Comparison of ENCODE assay signal across 9 cellular contexts in the genomic region with DNA sequence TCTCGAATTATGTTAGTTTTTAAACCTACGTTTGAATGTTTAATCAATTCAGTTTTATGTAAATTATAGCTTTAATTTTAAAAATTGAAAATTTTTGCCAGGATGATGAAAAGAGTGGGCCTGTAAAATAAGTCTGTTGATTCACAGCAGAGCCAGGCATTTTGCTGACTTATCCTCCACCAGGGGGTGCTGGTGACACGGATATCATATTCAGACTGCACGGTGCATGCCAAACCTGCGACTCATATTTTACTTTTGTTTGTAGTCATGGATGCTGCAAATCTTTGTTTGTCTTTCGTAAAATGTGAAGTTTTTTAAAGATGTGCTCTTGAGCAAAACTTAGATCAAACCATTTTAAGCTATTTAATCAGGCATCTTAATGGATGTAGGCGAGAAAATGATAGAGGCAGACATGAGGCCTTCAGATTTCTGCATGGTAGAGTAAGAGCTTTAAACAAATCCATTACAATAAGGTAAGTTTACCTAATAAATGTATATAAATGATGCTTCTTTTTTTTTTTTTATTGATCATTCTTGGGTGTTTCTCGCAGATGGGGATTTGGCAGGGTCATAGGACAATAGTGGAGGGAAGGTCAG. TPM values are rescaled to one million over a fixed set of nuclear protein-coding genes. Genes with fewer than 3 reads are reported as not detected.
DNase-seq lines count a peak whose midpoint lies in the region; ATAC-seq, FAIRE-seq and TF ChIP-seq lines count a peak whose summit lies in the region.
"Had no signal": no experiment of that assay in that cellular context is flagged by ENCODE, and none has a peak within 500 bp of the region (broad histone marks: within the 10 kb centered on the region; RNA-seq: fewer than 3 reads in every experiment).

No MANE protein-coding gene starts in this region.

- H3K4me1 Mint-ChIP-seq in Calu3 (ENCODE audit: low read depth, unreplicated experiment): no peaks in the 10 kb centered on the region

- H3K27me3 Mint-ChIP-seq in Calu3 (ENCODE audit: unreplicated experiment): no peaks in the 10 kb centered on the region

- no peaks in the 10 kb centered on the region for H3K9me3 ChIP-seq in OCI-LY3 (ENCODE audit: insufficient read depth, low read length)
- H3K9me3 ChIP-seq in adrenal gland (replicated peaks in 1 of 3): no peaks in the 10 kb centered on the region
- no peaks in the 10 kb centered on the region for H3K9me3 ChIP-seq in small intestine (ENCODE audit: control insufficient read depth, low read depth)

- no peaks in the 10 kb centered on the region for H3K79me2 ChIP-seq in OCI-LY3 (ENCODE audit: low read length)

- no peaks in the 10 kb centered on the region for H3K36me3 Mint-ChIP-seq in Calu3 (ENCODE audit: insufficient read depth, unreplicated experiment)

- H3K9ac ChIP-seq in OCI-LY3 (ENCODE audit: low read length): no peak overlapping the region

- H3K4me3 ChIP-seq in OCI-LY3 (ENCODE audit: low read length) (no peak overlapping the region), adrenal gland (no peak overlapping the region), small intestine (ENCODE audit: low read depth in 1 of 2, low read length in 2 of 2) (no peak overlapping the region)

- FAIRE-seq in small intestine (lab: Jason Lieb, UNC): no peak
- FAIRE-seq: colon had no signal

- no peak overlapping the region for H3K4me2 ChIP-seq in OCI-LY3 (ENCODE audit: low read length)

- ATAC-seq in GM18858 (IDR thresholded peaks at IDR 0.05; ENCODE audit: unreplicated experiment) (peak; percentile 66), HG03066 (IDR thresholded peaks at IDR 0.05; ENCODE audit: low read depth, unreplicated experiment) (peak; percentile 97)

- no peak overlapping the region for H3K4me3 Mint-ChIP-seq in Calu3 (ENCODE audit: low read depth, unreplicated experiment)

- TF ChIP-seq POLR2A in adrenal gland (IDR thresholded peaks at IDR 0.05): no peak

- H3K27ac ChIP-seq in OCI-LY3 (ENCODE audit: low read length) (no peak overlapping the region), adrenal gland (no peak overlapping the region), small intestine (ENCODE audit: low read depth in 1 of 2, low read length in 1 of 2) (no peak overlapping the region)

- BruUV-seq in Calu3 (replicated peaks; lab: Mats Ljungman, UMichigan): no TSS peak

- TF ChIP-seq CTCF in Calu3 (IDR thresholded peaks at IDR 0.05; ENCODE audit: unreplicated experiment) (no peak), OCI-LY3 (IDR thresholded peaks at IDR 0.05; ENCODE audit: low read depth, low read length) (peak; percentile 87), adrenal gland (IDR thresholded peaks at IDR 0.05) (peak; percentile 43 to 67 (median 58))

- DNase-seq in Calu3 (peak; percentile 68), adrenal gland (peak; percentile 44 to 86 (median 76)), hepatic stellate cell (ENCODE audit: low spot score) (peak; percentile 58), small intestine (peak; percentile 51)
- DNase-seq in effector CD4-positive, alpha-beta T cell: no peak

- H3K4me1 ChIP-seq in OCI-LY3 (ENCODE audit: low read length) (no peaks in the 10 kb centered on the region), adrenal gland (replicated peaks in 1 of 2) (no peaks in the 10 kb centered on the region), small intestine (ENCODE audit: control insufficient read depth in 2 of 2, insufficient read depth in 1 of 2, low read depth in 1 of 2, low read length in 1 of 2) (no peaks in the 10 kb centered on the region)

- WGBS in adrenal gland, 4 donors: 34 to 48% (median 45%) methylated on average over 8 of the region's 8 CpGs
- 27 to 43% (median 31%) methylated on average over 8 of the region's 8 CpGs for WGBS in small intestine, 3 donors

- no peak overlapping the region for H2AFZ ChIP-seq in OCI-LY3 (ENCODE audit: low read depth, low read length)

- CTCF ChIA-PET in Calu3 (lab: Charles Lee): interaction anchor here (0.6 to 1.1 kb wide), 2 partner anchors 52 to 368 kb away, joined by 3 to 6 read pairs; no protein-coding TSS in a partner anchor

- no peaks in the 10 kb centered on the region for H3K9me3 Mint-ChIP-seq in Calu3 (ENCODE audit: low read depth, unreplicated experiment)

- intact Hi-C loops in Calu3 (cut with micrococcal nuclease; ENCODE audit: unreplicated experiment): loop anchor here (1.0 kb wide), 1 partner anchor 184 kb away; no protein-coding TSS in a partner anchor
- intact Hi-C loops in adrenal gland (cut with DNase I): no loop called here

- H3K27me3 ChIP-seq in OCI-LY3 (ENCODE audit: low read depth, low read length): peaks cover 16% of the 10 kb centered on the region
- no peaks in the 10 kb centered on the region for H3K27me3 ChIP-seq in adrenal gland
- no peaks in the 10 kb centered on the region for H3K27me3 ChIP-seq in small intestine (ENCODE audit: control insufficient read depth in 2 of 2, insufficient read depth in 2 of 2, low read length in 2 of 2)

- H3K36me3 ChIP-seq in OCI-LY3 (replicated peaks; ENCODE audit: low read depth, low read length) (no peaks in the 10 kb centered on the region), adrenal gland (replicated peaks in 1 of 2) (no peaks in the 10 kb centered on the region), small intestine (ENCODE audit: control insufficient read depth in 2 of 2, insufficient read depth in 2 of 2, low read length in 2 of 2) (no peaks in the 10 kb centered on the region)

- H3K27ac Mint-ChIP-seq in Calu3 (ENCODE audit: unreplicated experiment): no peak overlapping the region

- H4K20me1 ChIP-seq in OCI-LY3 (ENCODE audit: insufficient read depth, low read length): no peaks in the 10 kb centered on the region

RNA-seq across cellular contexts. Expression of gene OR8B3, which starts 3.6 kb away (rescaled TPM):
- total RNA-seq in Calu3 (2022) (not detected in 2 replicates), adrenal gland (not detected)
- polyA plus RNA-seq in adrenal gland (not detected), small intestine (not detected)

RNA-seq across cellular contexts. Expression of gene OR8B2, which starts 18.1 kb away (rescaled TPM):
- not detected in 2 replicates for total RNA-seq in Calu3 (2022)
- not detected for total RNA-seq in adrenal gland
- not detected for polyA plus RNA-seq in adrenal gland
- polyA plus RNA-seq in small intestine: not detected

RNA-seq across cellular contexts. Expression of gene OR8B4, which starts 22.2 kb away (rescaled TPM):
- total RNA-seq in Calu3 (2022) (not detected in 2 replicates), adrenal gland (not detected)
- polyA plus RNA-seq in adrenal gland (not detected), small intestine (not detected)

RNA-seq across cellular contexts. Expression of gene OR8B8, which starts 43.1 kb away (rescaled TPM):
- total RNA-seq in Calu3 (2022) (not detected in 2 replicates), adrenal gland (not detected)
- polyA plus RNA-seq in adrenal gland (not detected), small intestine (not detected)
